ENCODE assay signal across 8 cellular contexts in genomic region chr1:153540394-153541361, GRCh38. TPM values are rescaled to one million over a fixed set of nuclear protein-coding genes. Genes with fewer than 3 reads are reported as not detected.
DNase-seq lines count a peak whose midpoint lies in the region; ATAC-seq and TF ChIP-seq lines count a peak whose summit lies in the region.

Gene S100A5 (minus strand): TSS chr1:153540934. CDS start chr1:153540191, 743 bp downstream.

- intact Hi-C loops in heart left ventricle (cut with DNase I) (no loop called here), right cardiac atrium (cut with DNase I) (no loop called here), esophagus squamous epithelium (cut with DNase I) (no loop called here)

- peak within 1 kb of the TSS; percentile 99 for H3K4me3 Mint-ChIP-seq in stimulated activated effector memory CD8-positive, alpha-beta T cell treated with anti-CD3 and anti-CD28 coated beads, Interleukin-12 subunit alpha, Interleukin-12 subunit beta, amount 100 ng/mL, for 72 hours

- H3K36me3 ChIP-seq in heart left ventricle (peaks cover 0 to 18% (median 0%) of the 10 kb centered on the region in 9 donors), esophagus squamous epithelium (peaks cover 0 to 8% (median 0%) of the 10 kb centered on the region in 3 donors)

- 87 to 89% (median 88%) methylated on average over 11 of the region's 11 CpGs for WGBS in heart left ventricle, 4 donors
- WGBS in right cardiac atrium: 83% methylated on average over 11 of the region's 11 CpGs
- WGBS in esophagus squamous epithelium, 2 donors: 46 to 59% methylated on average over 5 to 6 of the region's 11 CpGs

- DNase-seq in heart left ventricle (no peak), right cardiac atrium (no peak), esophagus squamous epithelium (lab: John Stamatoyannopoulos, UW) (no peak), KG1 (lab: John Stamatoyannopoulos, UW) (no peak)
- peak; percentile 61 for DNase-seq in activated CD4-positive, alpha-beta T cell treated with anti-CD3 and anti-CD28 coated beads for 48 hours
- peak in 1 of 2 donors; percentile 67 for DNase-seq in stimulated activated effector memory CD8-positive, alpha-beta T cell treated with anti-CD3 and anti-CD28 coated beads, Interleukin-12 subunit alpha, Interleukin-12 subunit beta, amount 100 ng/mL, for 72 hours (ENCODE audit: low spot score in 2 of 2)

- no peak for ATAC-seq in heart left ventricle
- ATAC-seq in right cardiac atrium: no peak
- ATAC-seq in stimulated activated effector memory CD8-positive, alpha-beta T cell treated with anti-CD3 and anti-CD28 coated beads, Interleukin-12 subunit alpha, Interleukin-12 subunit beta, amount 100 ng/mL, for 72 hours: no peak
- no peak for ATAC-seq in HG02840 (IDR thresholded peaks at IDR 0.05; ENCODE audit: low FRiP score, unreplicated experiment)
- no peak for ATAC-seq in GM18498 (IDR thresholded peaks at IDR 0.05; ENCODE audit: unreplicated experiment)

- TF ChIP-seq CTCF in heart left ventricle (IDR thresholded peaks at IDR 0.05) (no peak), esophagus squamous epithelium (IDR thresholded peaks at IDR 0.05) (no peak)

- peak within 1 kb of the TSS in 8 of 12 donors; percentile 5 to 84 (median 36) for H3K27ac ChIP-seq in heart left ventricle
- no peak within 1 kb of the TSS for H3K27ac ChIP-seq in right cardiac atrium (ENCODE audit: low read length)
- peak within 1 kb of the TSS; percentile 32 to 94 (median 92) for H3K27ac ChIP-seq in esophagus squamous epithelium

- no peaks in the 10 kb centered on the region for H3K9me3 Mint-ChIP-seq in stimulated activated effector memory CD8-positive, alpha-beta T cell treated with anti-CD3 and anti-CD28 coated beads, Interleukin-12 subunit alpha, Interleukin-12 subunit beta, amount 100 ng/mL, for 72 hours

- peaks cover 63% of the 10 kb centered on the region for H3K36me3 Mint-ChIP-seq in stimulated activated effector memory CD8-positive, alpha-beta T cell treated with anti-CD3 and anti-CD28 coated beads, Interleukin-12 subunit alpha, Interleukin-12 subunit beta, amount 100 ng/mL, for 72 hours

- peaks cover 3 to 77% (median 26%) of the 10 kb centered on the region in 12 donors for H3K4me1 ChIP-seq in heart left ventricle
- H3K4me1 ChIP-seq in right cardiac atrium (ENCODE audit: control insufficient read depth, insufficient read depth, low read length): peaks cover 10% of the 10 kb centered on the region
- peaks cover 72 to 97% (median 87%) of the 10 kb centered on the region in 3 donors for H3K4me1 ChIP-seq in esophagus squamous epithelium

- H3K27me3 ChIP-seq in heart left ventricle: no peaks in the 10 kb centered on the region
- H3K27me3 ChIP-seq in right cardiac atrium (ENCODE audit: control insufficient read depth, insufficient read depth): no peaks in the 10 kb centered on the region
- no peaks in the 10 kb centered on the region for H3K27me3 ChIP-seq in esophagus squamous epithelium

- H3K9me3 ChIP-seq in heart left ventricle: no peaks in the 10 kb centered on the region
- H3K9me3 ChIP-seq in right cardiac atrium (ENCODE audit: control insufficient read depth, low read length): no peaks in the 10 kb centered on the region
- H3K9me3 ChIP-seq in esophagus squamous epithelium: no peaks in the 10 kb centered on the region

- no peak within 1 kb of the TSS for H3K4me3 ChIP-seq in heart left ventricle
- H3K4me3 ChIP-seq in right cardiac atrium (ENCODE audit: low read length): no peak within 1 kb of the TSS
- H3K4me3 ChIP-seq in esophagus squamous epithelium: no peak within 1 kb of the TSS

- peaks cover 81% of the 10 kb centered on the region for H3K4me1 Mint-ChIP-seq in stimulated activated effector memory CD8-positive, alpha-beta T cell treated with anti-CD3 and anti-CD28 coated beads, Interleukin-12 subunit alpha, Interleukin-12 subunit beta, amount 100 ng/mL, for 72 hours

- TF ChIP-seq POLR2A in heart left ventricle (IDR thresholded peaks at IDR 0.05): no peak
- TF ChIP-seq POLR2A in esophagus squamous epithelium (IDR thresholded peaks at IDR 0.05): peak in 1 of 4 donors; percentile 11

- H3K27ac Mint-ChIP-seq in stimulated activated effector memory CD8-positive, alpha-beta T cell treated with anti-CD3 and anti-CD28 coated beads, Interleukin-12 subunit alpha, Interleukin-12 subunit beta, amount 100 ng/mL, for 72 hours: peak within 1 kb of the TSS; percentile 98

RNA-seq across cellular contexts. Expression of gene S100A5, which starts in this region (rescaled TPM):
- total RNA-seq in heart left ventricle: not detected
- not detected for polyA plus RNA-seq in heart left ventricle
- not detected for total RNA-seq in right cardiac atrium
- not detected for polyA plus RNA-seq in right cardiac atrium
- total RNA-seq in esophagus squamous epithelium: not detected
